In the genomic region with DNA sequence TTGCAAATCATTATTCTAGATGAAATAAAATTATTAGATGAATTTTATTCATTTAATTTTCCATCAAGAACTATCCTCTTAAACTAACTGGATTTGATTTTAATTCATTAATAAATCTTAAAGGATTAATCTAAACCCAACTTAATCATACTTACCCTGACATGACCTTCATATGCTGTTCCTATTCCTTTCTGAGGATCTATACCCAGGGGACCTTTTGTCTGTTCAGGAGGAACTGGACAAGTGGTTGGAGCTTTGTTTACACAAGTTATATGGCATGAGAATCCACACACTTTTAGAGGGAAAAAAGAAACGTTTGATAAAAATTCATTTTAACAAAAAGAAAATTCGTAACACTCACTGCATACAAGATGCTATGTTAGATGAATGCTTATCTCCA, we compare ENCODE assay signal across 26 cellular contexts.
DNase-seq lines count a peak whose midpoint lies in the region; ATAC-seq lines count a peak whose summit lies in the region.
"Had no signal": no experiment of that assay in that cellular context is flagged by ENCODE, and none has a peak within 500 bp of the region (broad histone marks: within the 10 kb centered on the region; RNA-seq: fewer than 3 reads in every experiment).

No MANE protein-coding gene starts in this region.

- DNase-seq in DMS79 treated with DMSO at 0.1 percent for 48 hours (lab: John Stamatoyannopoulos, UW) (peak; percentile 26), DMS79 (lab: John Stamatoyannopoulos, UW) (no peak), D341Med (ENCODE audit: low spot score) (peak; percentile 58), NCI-H1092 treated with DMSO at 0.1 percent for 48 hours (lab: John Stamatoyannopoulos, UW) (peak; percentile 36), NCI-H69 (lab: John Stamatoyannopoulos, UW) (peak; percentile 51), cerebellum (ENCODE audit: low spot score) (no peak)
- no peak for DNase-seq in stimulated activated CD4-positive, alpha-beta T cell treated with anti-CD3 and anti-CD28 coated beads, Interleukin-12 subunit alpha, Interleukin-12 subunit beta, amount 100 ng/mL, for 4 hours
- DNase-seq: 8988T; ACHN; BE2C; CD8-positive, alpha-beta memory T cell; DND-41; GOT3; HFFc6; KBM-7; MV-4-11; NCI-H1436; NCI-H1930; NCI-H345; NCI-H526 treated with DMSO at 0.1 percent for 48 hours; NK-92 treated with Interleukin-12 subunit alpha and Interleukin-12 subunit beta, amount 100 ng/mL, for 24 hours; PC-3; SJCRH30; T-helper 2 cell had no signal

- no peak for ATAC-seq in HG03196 (IDR thresholded peaks at IDR 0.05; ENCODE audit: unreplicated experiment)
- ATAC-seq: PC-3, SK-N-SH treated with all-trans-retinoic acid at 6 μM for 48 hours had no signal

Comparison
In these comparisons a context has a peak if more than half of its experiments do, and no peak if none do; other contexts are left out.
1. DNase-seq: peak in DMS79 treated with DMSO at 0.1 percent for 48 hours (single experiment), D341Med (single experiment), NCI-H1092 treated with DMSO at 0.1 percent for 48 hours (single experiment) and NCI-H69 (single experiment); none in DMS79 (single experiment), cerebellum (single experiment) and stimulated activated CD4-positive, alpha-beta T cell treated with anti-CD3 and anti-CD28 coated beads, Interleukin-12 subunit alpha, Interleukin-12 subunit beta, amount 100 ng/mL, for 4 hours (single experiment).